Comparison of ENCODE assay signal across 24 cellular contexts in genomic region chr20:1203630-1204029, GRCh38. TPM values are rescaled to one million over a fixed set of nuclear protein-coding genes. Genes with fewer than 3 reads are reported as not detected.
"Had no signal": no experiment of that assay in that cellular context is flagged by ENCODE, and none has a peak within 500 bp of the region (broad histone marks: within the 10 kb centered on the region; RNA-seq: fewer than 3 reads in every experiment).

No MANE protein-coding gene starts in this region.

- H3K27ac ChIP-seq: foreskin keratinocyte, hepatocyte, parathyroid adenoma, psoas muscle, right atrium auricular region, spleen, testis had no signal

- DNase-seq: activated B cell treated with CpG ODN at 0.5 μM for 24 hours; activated CD4-positive, alpha-beta T cell treated with anti-CD3 and anti-CD28 coated beads, Interleukin-2, amount 50 U/mL, for 1 hour; activated CD8-positive, alpha-beta T cell treated with anti-CD3 and anti-CD28 coated beads for 36 hours; activated T-cell treated with anti-CD3 and anti-CD28 coated beads, Interleukin-2, amount 50 U/mL, for 4 hours; effector CD8-positive, alpha-beta T cell; erythroblast; foreskin keratinocyte; kidney; naive thymus-derived CD4-positive, alpha-beta T cell; psoas muscle; spleen; stimulated activated naive CD4-positive, alpha-beta T cell treated with Interleukin-2 at 50 U/mL for 16 hours; T-cell; testis; trophoblast cell had no signal

- H3K4me1 ChIP-seq: foreskin keratinocyte, parathyroid adenoma, psoas muscle, right atrium auricular region, spleen had no signal

- H3K9me3 ChIP-seq: psoas muscle, right atrium auricular region, spleen, testis had no signal

- H3K4me3 ChIP-seq: hepatocyte, psoas muscle, right atrium auricular region, spleen, testis had no signal

- H3K27me3 ChIP-seq: hepatocyte, right atrium auricular region, testis had no signal

- H3K9ac ChIP-seq: parathyroid adenoma had no signal

- ATAC-seq: activated CD8-positive, alpha-beta T cell treated with anti-CD3 and anti-CD28 coated beads for 36 hours; activated T-cell treated with anti-CD3 and anti-CD28 coated beads, Interleukin-2, amount 50 U/mL, for 4 hours; foreskin keratinocyte; naive thymus-derived CD4-positive, alpha-beta T cell; psoas muscle; T-cell had no signal

- H3K36me3 ChIP-seq: right atrium auricular region, spleen had no signal

RNA-seq across cellular contexts. Expression of gene C20orf202, which starts 0.4 kb away (rescaled TPM):
- total RNA-seq: activated B cell treated with CpG ODN at 0.5 μM for 24 hours; activated CD8-positive, alpha-beta T cell treated with anti-CD3 and anti-CD28 coated beads for 36 hours; activated T-cell treated with anti-CD3 and anti-CD28 coated beads, Interleukin-2, amount 50 U/mL, for 4 hours; activated T-helper 2 cell treated with anti-CD3 and anti-CD28 coated beads, Interferon-gamma antibody, Interleukin-2, Interleukin-4, amounts not matched to agents 10 μg/mL and 5 μg/mL and 100 μg/mL, durations not matched to agents 14 hours and 24 hours and 36 hours; bronchial epithelial cell; foreskin keratinocyte; glomerular endothelial cell; lung microvascular endothelial cell; SK-MEL-5 had no signal

RNA-seq across cellular contexts. Expression of gene TMEM74B, which starts 18.8 kb away (rescaled TPM):
- total RNA-seq: activated T-cell treated with anti-CD3 and anti-CD28 coated beads, Interleukin-2, amount 50 U/mL, for 4 hours; bronchial epithelial cell had no signal

RNA-seq across cellular contexts. Expression of gene RAD21L1, which starts 22.2 kb away (rescaled TPM):
- total RNA-seq: activated B cell treated with CpG ODN at 0.5 μM for 24 hours; activated T-helper 2 cell treated with anti-CD3 and anti-CD28 coated beads, Interferon-gamma antibody, Interleukin-2, Interleukin-4, amounts not matched to agents 10 μg/mL and 5 μg/mL and 100 μg/mL, durations not matched to agents 14 hours and 24 hours and 36 hours; dermis microvascular lymphatic vessel endothelial cell; foreskin keratinocyte; glomerular endothelial cell; hepatocyte; kidney; lung microvascular endothelial cell; psoas muscle; right atrium auricular region; spleen had no signal
